Comparison of ENCODE assay signal across 1 cellular context in the genomic region with DNA sequence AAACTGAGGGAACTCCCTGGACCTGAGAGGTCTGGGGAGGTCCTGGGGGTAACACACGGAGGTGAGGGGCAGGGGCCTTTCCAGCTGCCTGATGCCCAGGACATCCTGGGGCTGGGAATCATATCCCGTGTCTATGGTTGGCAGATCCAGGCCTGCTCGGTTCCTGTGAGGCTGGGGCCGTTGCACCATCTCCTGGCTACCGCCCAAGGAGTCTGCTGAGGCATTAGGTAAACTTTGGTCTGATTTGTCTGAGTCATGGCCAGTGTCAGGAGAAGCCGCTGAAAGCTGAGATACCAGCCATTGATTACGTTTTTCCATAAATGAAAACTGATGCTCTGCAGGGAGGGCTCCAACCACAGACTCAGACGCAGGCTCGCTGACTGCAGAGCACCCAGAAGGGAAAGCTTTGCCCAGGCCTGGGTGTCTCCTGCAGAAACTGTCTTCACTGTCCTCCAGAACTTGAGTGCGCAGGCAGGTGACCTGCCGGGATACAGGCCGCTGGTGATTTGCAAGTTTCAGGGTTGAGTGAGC.
TF ChIP-seq lines count a peak whose summit lies in the region.

No MANE protein-coding gene starts in this region.

TF ChIP-seq in SK-N-SH, 30 proteins besides CTCF, POLR2A, EP300 and RAD21 (continued from another document):
- TF ChIP-seq MEF2A (IDR thresholded peaks at IDR 0.05; ENCODE audit: borderline replicate concordance, low read depth) (peak; percentile 83; the same call in 1 of the 2 replicates), NFIC (IDR thresholded peaks at IDR 0.05; ENCODE audit: borderline replicate concordance) (peak; percentile 99), GATA2 (CRISPR knock-in tag; IDR thresholded peaks at IDR 0.05) (peak; percentile 85), CHD2 (IDR thresholded peaks at IDR 0.05; ENCODE audit: low read length, partially characterized antibody) (peak; percentile 71), GABPA (IDR thresholded peaks at IDR 0.05; ENCODE audit: low read depth) (peak; percentile 41), ELF1 (IDR thresholded peaks at IDR 0.05) (no peak; the same call in 1 of the 2 replicates), POLR2AphosphoS5 (IDR thresholded peaks at IDR 0.05; ENCODE audit: low read depth, low read length) (peak; percentile 94), NRF1 (IDR thresholded peaks at IDR 0.05; ENCODE audit: low read depth, low read length) (no peak), RXRA (IDR thresholded peaks at IDR 0.05; ENCODE audit: borderline replicate concordance, low read depth) (peak; percentile 91), JUND (IDR thresholded peaks at IDR 0.05) (peak; percentile 97), TAF1 (IDR thresholded peaks at IDR 0.05; ENCODE audit: borderline replicate concordance, low read depth, low read length) (peak; percentile 59; the same call in 1 of the 2 replicates), FOXM1 (IDR thresholded peaks at IDR 0.05; ENCODE audit: low read depth) (peak; percentile 72; the same call in 1 of the 2 replicates), EZH2phosphoT487 (IDR thresholded peaks at IDR 0.05; ENCODE audit: borderline replicate concordance, low read depth) (no peak)
- TF ChIP-seq, protein P1, sequence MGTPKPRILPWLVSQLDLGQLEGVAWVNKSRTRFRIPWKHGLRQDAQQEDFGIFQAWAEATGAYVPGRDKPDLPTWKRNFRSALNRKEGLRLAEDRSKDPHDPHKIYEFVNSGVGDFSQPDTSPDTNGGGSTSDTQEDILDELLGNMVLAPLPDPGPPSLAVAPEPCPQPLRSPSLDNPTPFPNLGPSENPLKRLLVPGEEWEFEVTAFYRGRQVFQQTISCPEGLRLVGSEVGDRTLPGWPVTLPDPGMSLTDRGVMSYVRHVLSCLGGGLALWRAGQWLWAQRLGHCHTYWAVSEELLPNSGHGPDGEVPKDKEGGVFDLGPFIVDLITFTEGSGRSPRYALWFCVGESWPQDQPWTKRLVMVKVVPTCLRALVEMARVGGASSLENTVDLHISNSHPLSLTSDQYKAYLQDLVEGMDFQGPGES (IDR thresholded peaks at IDR 0.05; ENCODE audit: low read depth, low read length): no peak
- TF ChIP-seq, protein P2, sequence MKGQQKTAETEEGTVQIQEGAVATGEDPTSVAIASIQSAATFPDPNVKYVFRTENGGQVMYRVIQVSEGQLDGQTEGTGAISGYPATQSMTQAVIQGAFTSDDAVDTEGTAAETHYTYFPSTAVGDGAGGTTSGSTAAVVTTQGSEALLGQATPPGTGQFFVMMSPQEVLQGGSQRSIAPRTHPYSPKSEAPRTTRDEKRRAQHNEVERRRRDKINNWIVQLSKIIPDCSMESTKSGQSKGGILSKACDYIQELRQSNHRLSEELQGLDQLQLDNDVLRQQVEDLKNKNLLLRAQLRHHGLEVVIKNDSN (IDR thresholded peaks at IDR 0.05; ENCODE audit: borderline replicate concordance, low read depth): peak; percentile 32; the same call in 1 of the 2 replicates
- TF ChIP-seq, protein P3, sequence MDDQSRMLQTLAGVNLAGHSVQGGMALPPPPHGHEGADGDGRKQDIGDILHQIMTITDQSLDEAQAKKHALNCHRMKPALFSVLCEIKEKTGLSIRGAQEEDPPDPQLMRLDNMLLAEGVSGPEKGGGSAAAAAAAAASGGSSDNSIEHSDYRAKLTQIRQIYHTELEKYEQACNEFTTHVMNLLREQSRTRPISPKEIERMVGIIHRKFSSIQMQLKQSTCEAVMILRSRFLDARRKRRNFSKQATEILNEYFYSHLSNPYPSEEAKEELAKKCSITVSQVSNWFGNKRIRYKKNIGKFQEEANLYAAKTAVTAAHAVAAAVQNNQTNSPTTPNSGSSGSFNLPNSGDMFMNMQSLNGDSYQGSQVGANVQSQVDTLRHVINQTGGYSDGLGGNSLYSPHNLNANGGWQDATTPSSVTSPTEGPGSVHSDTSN (IDR thresholded peaks at IDR 0.05): peak; percentile 98
- TF ChIP-seq, protein P4, sequence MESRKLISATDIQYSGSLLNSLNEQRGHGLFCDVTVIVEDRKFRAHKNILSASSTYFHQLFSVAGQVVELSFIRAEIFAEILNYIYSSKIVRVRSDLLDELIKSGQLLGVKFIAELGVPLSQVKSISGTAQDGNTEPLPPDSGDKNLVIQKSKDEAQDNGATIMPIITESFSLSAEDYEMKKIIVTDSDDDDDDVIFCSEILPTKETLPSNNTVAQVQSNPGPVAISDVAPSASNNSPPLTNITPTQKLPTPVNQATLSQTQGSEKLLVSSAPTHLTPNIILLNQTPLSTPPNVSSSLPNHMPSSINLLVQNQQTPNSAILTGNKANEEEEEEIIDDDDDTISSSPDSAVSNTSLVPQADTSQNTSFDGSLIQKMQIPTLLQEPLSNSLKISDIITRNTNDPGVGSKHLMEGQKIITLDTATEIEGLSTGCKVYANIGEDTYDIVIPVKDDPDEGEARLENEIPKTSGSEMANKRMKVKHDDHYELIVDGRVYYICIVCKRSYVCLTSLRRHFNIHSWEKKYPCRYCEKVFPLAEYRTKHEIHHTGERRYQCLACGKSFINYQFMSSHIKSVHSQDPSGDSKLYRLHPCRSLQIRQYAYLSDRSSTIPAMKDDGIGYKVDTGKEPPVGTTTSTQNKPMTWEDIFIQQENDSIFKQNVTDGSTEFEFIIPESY (IDR thresholded peaks at IDR 0.05; ENCODE audit: borderline replicate concordance, low read depth): peak; percentile 92
- TF ChIP-seq, protein P5, sequence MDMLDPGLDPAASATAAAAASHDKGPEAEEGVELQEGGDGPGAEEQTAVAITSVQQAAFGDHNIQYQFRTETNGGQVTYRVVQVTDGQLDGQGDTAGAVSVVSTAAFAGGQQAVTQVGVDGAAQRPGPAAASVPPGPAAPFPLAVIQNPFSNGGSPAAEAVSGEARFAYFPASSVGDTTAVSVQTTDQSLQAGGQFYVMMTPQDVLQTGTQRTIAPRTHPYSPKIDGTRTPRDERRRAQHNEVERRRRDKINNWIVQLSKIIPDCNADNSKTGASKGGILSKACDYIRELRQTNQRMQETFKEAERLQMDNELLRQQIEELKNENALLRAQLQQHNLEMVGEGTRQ (IDR thresholded peaks at IDR 0.05; ENCODE audit: borderline replicate concordance, low read depth, low read length): no peak
